ENCODE assay signal across 23 cellular contexts in genomic region chr2:193469251-193469650, GRCh38.
"Had no signal": no experiment of that assay in that cellular context is flagged by ENCODE, and none has a peak within 500 bp of the region (broad histone marks: within the 10 kb centered on the region; RNA-seq: fewer than 3 reads in every experiment).

No MANE protein-coding gene starts in this region.

- H3K27ac ChIP-seq: adrenal gland, PC-9 had no signal

- H3K4me1 ChIP-seq: adrenal gland had no signal

- H3K4me2 ChIP-seq: PC-9 had no signal

- H3K27ac Mint-ChIP-seq: activated CD4-positive, alpha-beta memory T cell treated with anti-CD3 and anti-CD28 coated beads, Interleukin-2, amount 10 ng/mL, durations not matched to agents 7 days and 5 days; activated naive CD4-positive, alpha-beta T cell treated with anti-CD3 and anti-CD28 coated beads for 36 hours; activated naive CD8-positive, alpha-beta T cell; activated T-helper 17 cell treated with anti-CD3 and anti-CD28 coated beads, Interleukin-2, amount 50 U/mL, for 72 hours; T-helper 17 cell had no signal

- H3K36me3 ChIP-seq: adrenal gland had no signal

- H3K4me1 Mint-ChIP-seq: activated CD4-positive, alpha-beta memory T cell treated with anti-CD3 and anti-CD28 coated beads, Interleukin-2, amount 10 ng/mL, durations not matched to agents 7 days and 5 days; activated T-helper 17 cell treated with anti-CD3 and anti-CD28 coated beads, Interleukin-2, amount 50 U/mL, for 72 hours; T-helper 17 cell had no signal

- H3K27me3 Mint-ChIP-seq: activated CD4-positive, alpha-beta memory T cell treated with anti-CD3 and anti-CD28 coated beads, Interleukin-2, amount 10 ng/mL, durations not matched to agents 7 days and 5 days; activated naive CD8-positive, alpha-beta T cell; activated T-helper 17 cell treated with anti-CD3 and anti-CD28 coated beads, Interleukin-2, amount 50 U/mL, for 72 hours; T-helper 17 cell had no signal

- H3K4me3 Mint-ChIP-seq: activated CD4-positive, alpha-beta memory T cell treated with anti-CD3 and anti-CD28 coated beads, Interleukin-2, amount 10 ng/mL, durations not matched to agents 7 days and 5 days; activated naive CD4-positive, alpha-beta T cell treated with anti-CD3 and anti-CD28 coated beads for 36 hours; activated naive CD8-positive, alpha-beta T cell; activated T-helper 17 cell treated with anti-CD3 and anti-CD28 coated beads, Interleukin-2, amount 50 U/mL, for 72 hours; T-helper 17 cell had no signal

- H2AFZ ChIP-seq: PC-9 had no signal

- DNase-seq: activated CD4-positive, alpha-beta memory T cell treated with anti-CD3 and anti-CD28 coated beads, Interleukin-2, amount 10 ng/mL, durations not matched to agents 7 days and 5 days; activated CD4-positive, alpha-beta T cell treated with anti-CD3 and anti-CD28 coated beads, Interleukin-2, amount 50 U/mL, for 1 hour; activated CD4-positive, CD25-positive, alpha-beta regulatory T cell; activated gamma-delta T cell; activated naive CD4-positive, alpha-beta T cell treated with anti-CD3 and anti-CD28 coated beads for 36 hours; activated T-cell treated with anti-CD3 and anti-CD28 coated beads for 4 hours; activated T-cell treated with anti-CD3 and anti-CD28 coated beads, Interleukin-2, amount 50 U/mL, for 48 hours; adrenal gland; anterior cingulate cortex; cerebellar nuclear complex; NCI-H1048; NCI-H146; NCI-H1930; NCI-H2107; NCI-H2171 treated with DMSO at 0.1 percent for 48 hours; NCI-H226; NCI-H526; PC-9; SHP77 treated with DMSO at 0.1 percent for 48 hours; T-helper 17 cell; T-helper 9 cell had no signal

- H3K9me3 ChIP-seq: adrenal gland had no signal

- H3K27me3 ChIP-seq: adrenal gland had no signal

- H3K4me3 ChIP-seq: adrenal gland, PC-9 had no signal

- ATAC-seq: activated T-helper 17 cell treated with anti-CD3 and anti-CD28 coated beads, Interleukin-2, amount 50 U/mL, for 72 hours; T-helper 17 cell had no signal

- H3K36me3 Mint-ChIP-seq: activated naive CD8-positive, alpha-beta T cell had no signal

- H3K9me3 Mint-ChIP-seq: activated CD4-positive, alpha-beta memory T cell treated with anti-CD3 and anti-CD28 coated beads, Interleukin-2, amount 10 ng/mL, durations not matched to agents 7 days and 5 days had no signal
